Comparison of ENCODE assay signal across 1 cellular context in genomic region chr4:56467284-56468096, GRCh38.
A peak's percentile ranks its signal among the peaks of the same experiment; 100 is the strongest.
TF ChIP-seq lines count a peak whose summit lies in the region.

Gene SRP72 (plus strand): TSS chr4:56467617. CDS start chr4:56467636, 19 bp downstream.

TF ChIP-seq in K562, 482 proteins besides CTCF, POLR2A, EP300 and RAD21 (continued from another document and continues in another):
- TF ChIP-seq ZBTB33 (CRISPR knock-in tag; IDR thresholded peaks at IDR 0.05) (peak; percentile 13; the same call in 1 of the 2 replicates), HDGF (IDR thresholded peaks at IDR 0.05) (no peak), SMAD3 (CRISPR knock-in tag; conservative IDR thresholded peaks at IDR 0.05) (no peak), ZC3H8 (IDR thresholded peaks at IDR 0.05) (no peak), KAT8 (IDR thresholded peaks at IDR 0.05; ENCODE audit: low read depth) (no peak), ZNF780A (CRISPR knock-in tag; IDR thresholded peaks at IDR 0.05) (no peak), NCOR1 (IDR thresholded peaks at IDR 0.05) (0 out of 2 replicates have a peak, but pooled peaks have one; percentile 21), PHB (CRISPR knock-in tag; IDR thresholded peaks at IDR 0.05) (no peak; the same call in 1 of the 2 replicates), SOX6 (IDR thresholded peaks at IDR 0.05) (peak; percentile 44; the same call in 1 of the 2 replicates), NFYB (IDR thresholded peaks at IDR 0.05; ENCODE audit: extremely low read depth, insufficient read length) (no peak), FOXP1 (CRISPR knock-in tag; IDR thresholded peaks at IDR 0.05) (0 out of 2 replicates have a peak, but pooled peaks have one; percentile 18), NR2F6 (CRISPR knock-in tag; IDR thresholded peaks at IDR 0.05) (no peak), ZNF384 (IDR thresholded peaks at IDR 0.05; ENCODE audit: low read depth, low read length) (peak; percentile 12; the same call in 1 of the 2 replicates), TCF7L2 (IDR thresholded peaks at IDR 0.05; ENCODE audit: low read depth, low read length) (no peak), THAP12 (CRISPR knock-in tag; IDR thresholded peaks at IDR 0.05) (0 out of 2 replicates have a peak, but pooled peaks have one; percentile 33), FOXA1 (IDR thresholded peaks at IDR 0.05; ENCODE audit: borderline replicate concordance) (no peak), CHD2 (IDR thresholded peaks at IDR 0.05; ENCODE audit: low read depth, low read length) (no peak), PHF8 (IDR thresholded peaks at IDR 0.05; ENCODE audit: borderline replicate concordance, low read length) (peak; percentile 96), ZBTB17 (CRISPR knock-in tag; IDR thresholded peaks at IDR 0.05) (no peak), THRAP3 (IDR thresholded peaks at IDR 0.05; ENCODE audit: borderline replicate concordance) (no peak), HMBOX1 (IDR thresholded peaks at IDR 0.05) (no peak), MAFK (IDR thresholded peaks at IDR 0.05; ENCODE audit: low read length) (no peak), GATA2 (CRISPR knock-in tag; IDR thresholded peaks at IDR 0.05) (peak; percentile 79), ZNF277 (CRISPR knock-in tag; IDR thresholded peaks at IDR 0.05; ENCODE audit: borderline replicate concordance) (no peak), TOE1 (IDR thresholded peaks at IDR 0.05; ENCODE audit: borderline replicate concordance) (no peak; the same call in 1 of the 2 replicates), TOE1 (CRISPR knock-in tag; IDR thresholded peaks at IDR 0.05; ENCODE audit: borderline replicate concordance, low read depth) (no peak), TEAD4 (IDR thresholded peaks at IDR 0.05; ENCODE audit: low read length) (peak; percentile 45; the same call in 1 of the 2 replicates), TEAD4 (CRISPR knock-in tag; IDR thresholded peaks at IDR 0.05; ENCODE audit: borderline replicate concordance) (peak; percentile 54; the same call in 1 of the 2 replicates), CREM (IDR thresholded peaks at IDR 0.05; ENCODE audit: low read depth) (peak; percentile 92), HBP1 (CRISPR knock-in tag; IDR thresholded peaks at IDR 0.05) (no peak), MXD1 (CRISPR knock-in tag; IDR thresholded peaks at IDR 0.05; ENCODE audit: borderline replicate concordance, poor library complexity, severe bottlenecking) (peak; percentile 68), STAG1 (CRISPR knock-in tag; IDR thresholded peaks at IDR 0.05; ENCODE audit: borderline replicate concordance) (no peak), MTA2 (IDR thresholded peaks at IDR 0.05; ENCODE audit: low read depth) (peak; percentile 65; the same call in 1 of the 2 replicates), ELK3 (CRISPR knock-in tag; IDR thresholded peaks at IDR 0.05) (no peak), RFX1 (IDR thresholded peaks at IDR 0.05) (peak; percentile 53), TAL1 (IDR thresholded peaks at IDR 0.05) (peak; percentile 18; the same call in 1 of the 2 replicates), NFE2L1 (tag; IDR thresholded peaks at IDR 0.05; ENCODE audit: borderline replicate concordance, low read depth) (no peak)
- TF ChIP-seq, protein P1, sequence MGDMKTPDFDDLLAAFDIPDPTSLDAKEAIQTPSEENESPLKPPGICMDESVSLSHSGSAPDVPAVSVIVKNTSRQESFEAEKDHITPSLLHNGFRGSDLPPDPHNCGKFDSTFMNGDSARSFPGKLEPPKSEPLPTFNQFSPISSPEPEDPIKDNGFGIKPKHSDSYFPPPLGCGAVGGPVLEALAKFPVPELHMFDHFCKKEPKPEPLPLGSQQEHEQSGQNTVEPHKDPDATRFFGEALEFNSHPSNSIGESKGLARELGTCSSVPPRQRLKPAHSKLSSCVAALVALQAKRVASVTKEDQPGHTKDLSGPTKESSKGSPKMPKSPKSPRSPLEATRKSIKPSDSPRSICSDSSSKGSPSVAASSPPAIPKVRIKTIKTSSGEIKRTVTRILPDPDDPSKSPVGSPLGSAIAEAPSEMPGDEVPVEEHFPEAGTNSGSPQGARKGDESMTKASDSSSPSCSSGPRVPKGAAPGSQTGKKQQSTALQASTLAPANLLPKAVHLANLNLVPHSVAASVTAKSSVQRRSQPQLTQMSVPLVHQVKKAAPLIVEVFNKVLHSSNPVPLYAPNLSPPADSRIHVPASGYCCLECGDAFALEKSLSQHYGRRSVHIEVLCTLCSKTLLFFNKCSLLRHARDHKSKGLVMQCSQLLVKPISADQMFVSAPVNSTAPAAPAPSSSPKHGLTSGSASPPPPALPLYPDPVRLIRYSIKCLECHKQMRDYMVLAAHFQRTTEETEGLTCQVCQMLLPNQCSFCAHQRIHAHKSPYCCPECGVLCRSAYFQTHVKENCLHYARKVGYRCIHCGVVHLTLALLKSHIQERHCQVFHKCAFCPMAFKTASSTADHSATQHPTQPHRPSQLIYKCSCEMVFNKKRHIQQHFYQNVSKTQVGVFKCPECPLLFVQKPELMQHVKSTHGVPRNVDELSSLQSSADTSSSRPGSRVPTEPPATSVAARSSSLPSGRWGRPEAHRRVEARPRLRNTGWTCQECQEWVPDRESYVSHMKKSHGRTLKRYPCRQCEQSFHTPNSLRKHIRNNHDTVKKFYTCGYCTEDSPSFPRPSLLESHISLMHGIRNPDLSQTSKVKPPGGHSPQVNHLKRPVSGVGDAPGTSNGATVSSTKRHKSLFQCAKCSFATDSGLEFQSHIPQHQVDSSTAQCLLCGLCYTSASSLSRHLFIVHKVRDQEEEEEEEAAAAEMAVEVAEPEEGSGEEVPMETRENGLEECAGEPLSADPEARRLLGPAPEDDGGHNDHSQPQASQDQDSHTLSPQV (IDR thresholded peaks at IDR 0.05) = peak; percentile 37
- TF ChIP-seq, protein P2, sequence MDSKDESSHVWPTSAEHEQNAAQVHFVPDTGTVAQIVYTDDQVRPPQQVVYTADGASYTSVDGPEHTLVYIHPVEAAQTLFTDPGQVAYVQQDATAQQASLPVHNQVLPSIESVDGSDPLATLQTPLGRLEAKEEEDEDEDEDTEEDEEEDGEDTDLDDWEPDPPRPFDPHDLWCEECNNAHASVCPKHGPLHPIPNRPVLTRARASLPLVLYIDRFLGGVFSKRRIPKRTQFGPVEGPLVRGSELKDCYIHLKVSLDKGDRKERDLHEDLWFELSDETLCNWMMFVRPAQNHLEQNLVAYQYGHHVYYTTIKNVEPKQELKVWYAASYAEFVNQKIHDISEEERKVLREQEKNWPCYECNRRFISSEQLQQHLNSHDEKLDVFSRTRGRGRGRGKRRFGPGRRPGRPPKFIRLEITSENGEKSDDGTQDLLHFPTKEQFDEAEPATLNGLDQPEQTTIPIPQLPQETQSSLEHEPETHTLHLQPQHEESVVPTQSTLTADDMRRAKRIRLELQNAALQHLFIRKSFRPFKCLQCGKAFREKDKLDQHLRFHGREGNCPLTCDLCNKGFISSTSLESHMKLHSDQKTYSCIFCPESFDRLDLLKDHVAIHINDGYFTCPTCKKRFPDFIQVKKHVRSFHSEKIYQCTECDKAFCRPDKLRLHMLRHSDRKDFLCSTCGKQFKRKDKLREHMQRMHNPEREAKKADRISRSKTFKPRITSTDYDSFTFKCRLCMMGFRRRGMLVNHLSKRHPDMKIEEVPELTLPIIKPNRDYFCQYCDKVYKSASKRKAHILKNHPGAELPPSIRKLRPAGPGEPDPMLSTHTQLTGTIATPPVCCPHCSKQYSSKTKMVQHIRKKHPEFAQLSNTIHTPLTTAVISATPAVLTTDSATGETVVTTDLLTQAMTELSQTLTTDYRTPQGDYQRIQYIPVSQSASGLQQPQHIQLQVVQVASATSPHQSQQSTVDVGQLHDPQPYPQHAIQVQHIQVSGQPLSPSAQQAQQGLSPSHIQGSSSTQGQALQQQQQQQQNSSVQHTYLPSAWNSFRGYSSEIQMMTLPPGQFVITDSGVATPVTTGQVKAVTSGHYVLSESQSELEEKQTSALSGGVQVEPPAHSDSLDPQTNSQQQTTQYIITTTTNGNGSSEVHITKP (IDR thresholded peaks at IDR 0.05; ENCODE audit: partially characterized antibody) = peak; percentile 17
- TF ChIP-seq, protein P3, sequence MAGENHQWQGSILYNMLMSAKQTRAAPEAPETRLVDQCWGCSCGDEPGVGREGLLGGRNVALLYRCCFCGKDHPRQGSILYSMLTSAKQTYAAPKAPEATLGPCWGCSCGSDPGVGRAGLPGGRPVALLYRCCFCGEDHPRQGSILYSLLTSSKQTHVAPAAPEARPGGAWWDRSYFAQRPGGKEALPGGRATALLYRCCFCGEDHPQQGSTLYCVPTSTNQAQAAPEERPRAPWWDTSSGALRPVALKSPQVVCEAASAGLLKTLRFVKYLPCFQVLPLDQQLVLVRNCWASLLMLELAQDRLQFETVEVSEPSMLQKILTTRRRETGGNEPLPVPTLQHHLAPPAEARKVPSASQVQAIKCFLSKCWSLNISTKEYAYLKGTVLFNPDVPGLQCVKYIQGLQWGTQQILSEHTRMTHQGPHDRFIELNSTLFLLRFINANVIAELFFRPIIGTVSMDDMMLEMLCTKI (IDR thresholded peaks at IDR 0.05; ENCODE audit: partially characterized antibody) = no peak
- TF ChIP-seq, protein P4, sequence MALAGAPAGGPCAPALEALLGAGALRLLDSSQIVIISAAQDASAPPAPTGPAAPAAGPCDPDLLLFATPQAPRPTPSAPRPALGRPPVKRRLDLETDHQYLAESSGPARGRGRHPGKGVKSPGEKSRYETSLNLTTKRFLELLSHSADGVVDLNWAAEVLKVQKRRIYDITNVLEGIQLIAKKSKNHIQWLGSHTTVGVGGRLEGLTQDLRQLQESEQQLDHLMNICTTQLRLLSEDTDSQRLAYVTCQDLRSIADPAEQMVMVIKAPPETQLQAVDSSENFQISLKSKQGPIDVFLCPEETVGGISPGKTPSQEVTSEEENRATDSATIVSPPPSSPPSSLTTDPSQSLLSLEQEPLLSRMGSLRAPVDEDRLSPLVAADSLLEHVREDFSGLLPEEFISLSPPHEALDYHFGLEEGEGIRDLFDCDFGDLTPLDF (CRISPR knock-in tag; IDR thresholded peaks at IDR 0.05) = peak; percentile 66; the same call in 1 of the 2 replicates
